Comparison of ENCODE assay signal across 8 cellular contexts in the genomic region with DNA sequence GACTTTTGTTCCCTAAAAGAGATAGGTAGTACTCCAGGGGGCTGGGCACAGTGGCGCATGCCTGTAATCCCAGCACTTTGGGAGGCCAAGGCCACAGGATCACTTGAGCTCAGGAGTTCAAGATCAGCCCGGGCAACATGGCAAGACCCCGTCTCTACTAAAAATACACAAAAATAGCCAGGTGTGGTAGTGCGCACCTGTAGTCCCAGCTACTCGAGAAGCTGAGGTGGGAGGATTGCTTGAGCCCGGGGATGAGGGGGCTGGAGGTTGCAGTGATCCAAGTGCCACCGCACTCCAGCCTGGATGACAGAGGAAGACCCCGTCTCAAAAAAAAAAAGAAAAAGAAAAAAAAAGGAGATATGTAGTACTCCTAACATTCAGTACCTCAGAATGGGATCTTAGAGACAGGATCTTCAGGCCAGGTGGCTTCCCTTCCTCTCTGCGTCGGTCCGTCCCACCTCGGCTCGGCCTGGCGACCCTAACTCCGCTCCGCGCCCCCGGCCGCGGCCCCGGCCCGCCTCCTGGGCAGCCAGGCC.
A peak's percentile ranks its signal among the peaks of the same experiment; 100 is the strongest.
DNase-seq lines count a peak whose midpoint lies in the region; ATAC-seq and TF ChIP-seq lines count a peak whose summit lies in the region.

No MANE protein-coding gene starts in this region.

- H3K9me3 ChIP-seq in lung (ENCODE audit: control insufficient read depth in 2 of 2, insufficient read depth in 1 of 2, low read length in 1 of 2) (no peaks in the 10 kb centered on the region), vagina (no peaks in the 10 kb centered on the region)

- peak; percentile 6 for DNase-seq in activated CD4-positive, alpha-beta T cell treated with anti-CD3 and anti-CD28 coated beads for 48 hours
- no peak for DNase-seq in activated CD4-positive, alpha-beta T cell treated with anti-CD3 and anti-CD28 coated beads, Interleukin-2, amount 50 U/mL, for 1 hour
- no peak for DNase-seq in astrocyte of the cerebellum (ENCODE audit: low read depth)
- no peak for DNase-seq in lung (ENCODE audit: low spot score)
- no peak for DNase-seq in vagina (ENCODE audit: extremely low spot score in 2 of 2)
- DNase-seq in ecto neural progenitor cell (ENCODE audit: low spot score), result no peak

- H3K27me3 ChIP-seq in lung (ENCODE audit: control insufficient read depth, insufficient read depth), result no peaks in the 10 kb centered on the region
- no peaks in the 10 kb centered on the region for H3K27me3 ChIP-seq in vagina

- TF ChIP-seq CTCF in astrocyte of the cerebellum (IDR thresholded peaks at IDR 0.05; ENCODE audit: low read depth, low read length, missing control alignments) (no peak), lung (IDR thresholded peaks at IDR 0.05; ENCODE audit: control extremely low read depth, extremely low read depth) (no peak), vagina (IDR thresholded peaks at IDR 0.05) (no peak)

- in situ Hi-C loops in astrocyte of the cerebellum (cut with HindIII; ENCODE audit: low sequenced_read_pairs), result no loop called here

- ATAC-seq in HG03558 (IDR thresholded peaks at IDR 0.05; ENCODE audit: extremely low read depth, unreplicated experiment) (peak; percentile 4), lung (ENCODE audit: insufficient read depth, low FRiP score) (peak; percentile 10), esophagus mucosa (no peak)

- no peak for TF ChIP-seq POLR2A in vagina (IDR thresholded peaks at IDR 0.05)

- WGBS in lung, 2 donors, result 6% methylated on average over 21 to 22 of the region's 22 CpGs

- peak overlapping the region; percentile 80 to 85 for H3K27ac ChIP-seq in lung (ENCODE audit: low read depth in 1 of 2, low read length in 1 of 2)
- peak overlapping the region; percentile 86 for H3K27ac ChIP-seq in vagina

- H3K4me3 ChIP-seq in astrocyte of the cerebellum (ENCODE audit: low read depth, low read length), result peak overlapping the region; percentile 71
- H3K4me3 ChIP-seq in lung, result peak overlapping the region; percentile 87
- peak overlapping the region; percentile 88 to 92 for H3K4me3 ChIP-seq in vagina

- no peaks in the 10 kb centered on the region for H3K36me3 ChIP-seq in lung (ENCODE audit: control insufficient read depth in 2 of 2, insufficient read depth in 2 of 2, low read length in 2 of 2)
- H3K36me3 ChIP-seq in vagina, result no peaks in the 10 kb centered on the region

- intact Hi-C loops in vagina (cut with DNase I), result loop anchor here (10.0 kb wide), 1 partner anchor 1805 kb away; the partner anchor contains the start of gene UBE2Z

- H3K4me1 ChIP-seq in lung (ENCODE audit: control insufficient read depth in 2 of 2, insufficient read depth in 2 of 2, low read length in 2 of 2) (peaks cover 3 to 5% of the 10 kb centered on the region in 2 donors), vagina (peaks cover 24% of the 10 kb centered on the region)
